Comparison of ENCODE assay signal across 13 cellular contexts in the genomic region with DNA sequence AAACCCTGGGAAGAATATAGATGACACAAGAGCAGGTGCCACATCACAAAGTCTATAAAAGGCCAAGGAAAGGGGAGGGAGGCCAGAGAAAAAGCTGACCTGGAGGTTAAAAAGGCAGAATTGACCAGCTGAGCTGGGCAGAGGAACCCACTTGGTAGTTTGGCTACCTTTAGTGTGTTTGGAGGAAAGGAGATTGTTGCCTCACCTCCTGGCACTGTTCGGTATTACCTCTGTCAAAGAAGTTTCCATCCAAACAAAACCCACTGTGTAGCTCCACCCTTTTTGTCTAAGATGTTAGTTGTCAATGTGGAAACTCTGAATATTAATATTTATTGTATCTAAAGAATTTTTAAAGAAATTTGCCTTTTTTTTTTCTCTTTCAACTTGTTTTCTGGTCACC. TPM values are rescaled to one million over a fixed set of nuclear protein-coding genes. Genes with fewer than 3 reads are reported as not detected.
DNase-seq lines count a peak whose midpoint lies in the region; ATAC-seq and TF ChIP-seq lines count a peak whose summit lies in the region.
"Had no signal": no experiment of that assay in that cellular context is flagged by ENCODE, and none has a peak within 500 bp of the region (broad histone marks: within the 10 kb centered on the region; RNA-seq: fewer than 3 reads in every experiment).

No MANE protein-coding gene starts in this region.

- H3K36me3 Mint-ChIP-seq in osteocyte (ENCODE audit: unreplicated experiment) = peaks cover 22% of the 10 kb centered on the region
- H3K36me3 Mint-ChIP-seq: natural killer cell treated with Interleukin-12 subunit alpha and Interleukin-12 subunit beta and Interleukin-15 and Interleukin-18, amount 100 ng/mL, for 72 hours had no signal

- H3K27ac Mint-ChIP-seq in osteocyte (ENCODE audit: unreplicated experiment) = no peak overlapping the region
- H3K27ac Mint-ChIP-seq: natural killer cell treated with Interleukin-12 subunit alpha and Interleukin-12 subunit beta and Interleukin-15 and Interleukin-18, amount 100 ng/mL, for 72 hours had no signal

- no peaks in the 10 kb centered on the region for H3K4me1 Mint-ChIP-seq in osteocyte (ENCODE audit: unreplicated experiment)

- no peaks in the 10 kb centered on the region for H3K27me3 ChIP-seq in body of pancreas
- no peaks in the 10 kb centered on the region for H3K27me3 ChIP-seq in liver (ENCODE audit: control insufficient read depth in 4 of 4, insufficient read depth in 4 of 4, low read length in 3 of 4)
- H3K27me3 ChIP-seq: vagina had no signal

- no peak overlapping the region for H3K9ac ChIP-seq in liver (ENCODE audit: low read depth in 1 of 2, low read length in 2 of 2)

- H3K4me3 ChIP-seq in body of pancreas (no peak overlapping the region), liver (ENCODE audit: low read depth in 1 of 3, low read length in 3 of 3) (no peak overlapping the region)
- H3K4me3 ChIP-seq: vagina had no signal

- ATAC-seq in body of pancreas (peak; percentile 74), HG03108 (IDR thresholded peaks at IDR 0.05; ENCODE audit: unreplicated experiment) (no peak)
- ATAC-seq: natural killer cell treated with Interleukin-12 subunit alpha and Interleukin-12 subunit beta and Interleukin-15 and Interleukin-18, amount 100 ng/mL, for 72 hours had no signal

- H3K4me1 ChIP-seq in body of pancreas = peaks cover 27% of the 10 kb centered on the region
- H3K4me1 ChIP-seq in liver (ENCODE audit: control insufficient read depth in 4 of 4, insufficient read depth in 4 of 4, low read length in 3 of 4) = peaks cover 0 to 9% (median 3%) of the 10 kb centered on the region in 4 donors
- H3K4me1 ChIP-seq: vagina had no signal

- TF ChIP-seq CTCF in body of pancreas (IDR thresholded peaks at IDR 0.05) = peak; percentile 12 to 58 (median 25)
- peak; percentile 29 for TF ChIP-seq CTCF in liver (IDR thresholded peaks at IDR 0.05; ENCODE audit: low read depth, low read length, missing input control)
- TF ChIP-seq CTCF in osteocyte (IDR thresholded peaks at IDR 0.05) = no peak

- H3K27me3 Mint-ChIP-seq in osteocyte (ENCODE audit: unreplicated experiment) = no peaks in the 10 kb centered on the region
- H3K27me3 Mint-ChIP-seq: natural killer cell treated with Interleukin-12 subunit alpha and Interleukin-12 subunit beta and Interleukin-15 and Interleukin-18, amount 100 ng/mL, for 72 hours had no signal

- no peaks in the 10 kb centered on the region for H3K9me3 Mint-ChIP-seq in osteocyte (ENCODE audit: unreplicated experiment)
- H3K9me3 Mint-ChIP-seq: natural killer cell treated with Interleukin-12 subunit alpha and Interleukin-12 subunit beta and Interleukin-15 and Interleukin-18, amount 100 ng/mL, for 72 hours had no signal

- 26 to 30% methylated on average over 1 of the region's 1 CpG for WGBS in body of pancreas, 2 donors
- WGBS in liver = 30% methylated on average over 1 of the region's 1 CpG

- H3K9me3 ChIP-seq in body of pancreas (no peaks in the 10 kb centered on the region), liver (ENCODE audit: control insufficient read depth in 4 of 4, low read length in 3 of 4) (no peaks in the 10 kb centered on the region)
- H3K9me3 ChIP-seq: vagina had no signal

- H3K27ac ChIP-seq in body of pancreas (peak overlapping the region in 2 of 4 donors; percentile 44 to 53), liver (ENCODE audit: low read depth in 1 of 2, low read length in 2 of 2) (peak overlapping the region; percentile 46 to 64)
- H3K27ac ChIP-seq: vagina had no signal

- H3K36me3 ChIP-seq in body of pancreas (replicated peaks in 1 of 2; ENCODE audit: insufficient read depth in 1 of 2, low read depth in 2 of 2) = peaks cover 0 to 4% of the 10 kb centered on the region in 2 donors
- H3K36me3 ChIP-seq in liver (ENCODE audit: control insufficient read depth in 4 of 4, insufficient read depth in 3 of 4, low read depth in 1 of 4, low read length in 3 of 4) = peaks cover 0 to 25% (median 12%) of the 10 kb centered on the region in 4 donors

- intact Hi-C loops in body of pancreas (cut with DNase I) = no loop called here

- peak; percentile 9 for DNase-seq in ELF-1 (ENCODE audit: low read depth, low spot score)
- peak; percentile 17 for DNase-seq in HuH-7 (ENCODE audit: low spot score)
- DNase-seq in body of pancreas = peak in 3 of 4 donors; percentile 22 to 58 (median 42)
- DNase-seq in NCI-H187 treated with DMSO at 0.1 percent for 48 hours (lab: John Stamatoyannopoulos, UW) = no peak
- no peak for DNase-seq in osteocyte (ENCODE audit: extremely low spot score, unreplicated experiment)
- DNase-seq in NCI-H146 treated with DMSO at 0.1 percent for 48 hours (lab: John Stamatoyannopoulos, UW; ENCODE audit: unreplicated experiment) = no peak
- DNase-seq: DND-41, NCI-H1436, Right ventricle myocardium superior had no signal

- H3K4me3 Mint-ChIP-seq in osteocyte (ENCODE audit: unreplicated experiment) = no peak overlapping the region
- H3K4me3 Mint-ChIP-seq: natural killer cell treated with Interleukin-12 subunit alpha and Interleukin-12 subunit beta and Interleukin-15 and Interleukin-18, amount 100 ng/mL, for 72 hours had no signal

- TF ChIP-seq RAD21 in liver (IDR thresholded peaks at IDR 0.05) = peak; percentile 58 to 73

- TF ChIP-seq POLR2A in body of pancreas (IDR thresholded peaks at IDR 0.05) = no peak

TF ChIP-seq in liver, 16 proteins besides CTCF, POLR2A, EP300 and RAD21:
- TF ChIP-seq EGR1 (IDR thresholded peaks at IDR 0.05; ENCODE audit: low read depth in 2 of 2) (peak in 1 of 2 donors; percentile 23), HNF4A (conservative IDR thresholded peaks at IDR 0.05) (peak; percentile 28), SP1 (IDR thresholded peaks at IDR 0.05) (no peak), RXRA (IDR thresholded peaks at IDR 0.05) (peak in 1 of 2 donors; percentile 30)

RNA-seq across cellular contexts. Expression of gene ENTPD7, which starts 23.4 kb away (rescaled TPM):
- total RNA-seq in body of pancreas (10 to 100 TPM in 1 of 2 donors, 1 to 10 TPM in 1; 9.3 to 17.1 TPM), liver (10 to 100 TPM; 15.0 to 27.2 TPM), osteocyte (21.7 and 22.8 TPM in 2 replicates)
- 1 to 10 TPM; 2.0 to 9.2 TPM for polyA plus RNA-seq in liver

RNA-seq across cellular contexts. Expression of gene COX15, which starts 49.2 kb away (rescaled TPM):
- total RNA-seq in body of pancreas (10 to 100 TPM in 1 of 2 donors, 1 to 10 TPM in 1; 9.6 to 17.9 TPM), liver (10 to 100 TPM; 22.6 to 25.2 TPM), osteocyte (29.4 and 35.8 TPM in 2 replicates)
- polyA plus RNA-seq in liver = 10 to 100 TPM; 13.4 to 19.0 TPM

RNA-seq across cellular contexts. Expression of gene CUTC, which starts 49.3 kb away (rescaled TPM):
- total RNA-seq in body of pancreas (10 to 100 TPM in 1 of 2 donors, 1 to 10 TPM in 1; 8.6 to 14.8 TPM), liver (10 to 100 TPM; 10.3 to 19.6 TPM), osteocyte (16.6 and 18.7 TPM in 2 replicates)
- polyA plus RNA-seq in liver = 10 to 100 TPM; 15.0 to 23.4 TPM

Comparison
In these comparisons a context has a peak if more than half of its experiments do, and no peak if none do; other contexts are left out.
1. DNase-seq: peak in ELF-1 (single experiment), HuH-7 (single experiment) and body of pancreas (3 of 4); none in NCI-H187 treated with DMSO at 0.1 percent for 48 hours (single experiment), osteocyte (single experiment) and NCI-H146 treated with DMSO at 0.1 percent for 48 hours (single experiment).